1 cellular context compared by ENCODE assay signal in genomic region chr6:130933712-130934200, GRCh38.
TF ChIP-seq lines count a peak whose summit lies in the region.

No MANE protein-coding gene starts in this region.

TF ChIP-seq in HepG2, 621 proteins besides CTCF, POLR2A, EP300 and RAD21 (continued from another document and continues in another):
- TF ChIP-seq SMARCE1 (IDR thresholded peaks at IDR 0.05; ENCODE audit: borderline replicate concordance), result no peak
- peak; percentile 79; the same call in 1 of the 2 replicates for TF ChIP-seq JUNB (CRISPR knock-in tag; IDR thresholded peaks at IDR 0.05; ENCODE audit: borderline replicate concordance)
- no peak for TF ChIP-seq TEAD2 (CRISPR knock-in tag; IDR thresholded peaks at IDR 0.05)
- peak; percentile 98 for TF ChIP-seq ZNF264 (CRISPR knock-in tag; IDR thresholded peaks at IDR 0.05)
- no peak for TF ChIP-seq ATAD3A (CRISPR knock-in tag; IDR thresholded peaks at IDR 0.05)
- TF ChIP-seq ZGPAT (CRISPR knock-in tag; IDR thresholded peaks at IDR 0.05), result peak; percentile 98
- 0 out of 2 replicates have a peak, but pooled peaks have one; percentile 58 for TF ChIP-seq AFF4 (CRISPR knock-in tag; IDR thresholded peaks at IDR 0.05)
- TF ChIP-seq SRF (IDR thresholded peaks at IDR 0.05; ENCODE audit: low read depth, low read length), result peak; percentile 41; the same call in 1 of the 2 replicates
- TF ChIP-seq NR2F2 (IDR thresholded peaks at IDR 0.05; ENCODE audit: borderline replicate concordance, low read depth), result peak; percentile 73; the same call in 1 of the 2 replicates
- TF ChIP-seq CSRNP1 (CRISPR knock-in tag; IDR thresholded peaks at IDR 0.05), result peak; percentile 69; the same call in 1 of the 2 replicates
- no peak for TF ChIP-seq BATF2 (CRISPR knock-in tag; IDR thresholded peaks at IDR 0.05)
- no peak for TF ChIP-seq PAWR (CRISPR knock-in tag; IDR thresholded peaks at IDR 0.05; ENCODE audit: borderline replicate concordance)
- TF ChIP-seq CAMTA2 (CRISPR knock-in tag; IDR thresholded peaks at IDR 0.05; ENCODE audit: borderline replicate concordance), result no peak
- no peak; the same call in 1 of the 2 replicates for TF ChIP-seq ZSCAN25 (CRISPR knock-in tag; IDR thresholded peaks at IDR 0.05)
- TF ChIP-seq MEF2D (CRISPR knock-in tag; IDR thresholded peaks at IDR 0.05), result peak; percentile 76
- no peak for TF ChIP-seq NPAS2 (CRISPR knock-in tag; IDR thresholded peaks at IDR 0.05; ENCODE audit: borderline replicate concordance)
- peak; percentile 91; the same call in 1 of the 2 replicates for TF ChIP-seq SMYD3 (CRISPR knock-in tag; IDR thresholded peaks at IDR 0.05)
- TF ChIP-seq ZHX2 (IDR thresholded peaks at IDR 0.05; ENCODE audit: low read depth), result peak; percentile 77; the same call in 1 of the 2 replicates
- no peak for TF ChIP-seq ZHX2 (CRISPR knock-in tag; IDR thresholded peaks at IDR 0.05; ENCODE audit: borderline replicate concordance)
- 0 out of 2 replicates have a peak, but pooled peaks have one; percentile 30 for TF ChIP-seq HNRNPL (IDR thresholded peaks at IDR 0.05; ENCODE audit: low read depth, low read length)
- no peak for TF ChIP-seq SRSF9 (IDR thresholded peaks at IDR 0.05; ENCODE audit: borderline replicate concordance, insufficient read depth, low read depth, low read length, poor library complexity, severe bottlenecking)
- peak; percentile 97 for TF ChIP-seq ZNF646 (CRISPR knock-in tag; IDR thresholded peaks at IDR 0.05)
- TF ChIP-seq MAFF (IDR thresholded peaks at IDR 0.05; ENCODE audit: low read depth, low read length), result peak; percentile 87
- no peak for TF ChIP-seq TCF12 (IDR thresholded peaks at IDR 0.05)
- TF ChIP-seq TCF12 (CRISPR knock-in tag; IDR thresholded peaks at IDR 0.05), result no peak
- TF ChIP-seq PAXIP1 (CRISPR knock-in tag; conservative IDR thresholded peaks at IDR 0.05), result peak; percentile 95
- TF ChIP-seq KLF9 (CRISPR knock-in tag; IDR thresholded peaks at IDR 0.05; ENCODE audit: low read depth), result peak; percentile 59; the same call in 1 of the 2 replicates
- peak; percentile 41; the same call in 1 of the 2 replicates for TF ChIP-seq YEATS2 (CRISPR knock-in tag; IDR thresholded peaks at IDR 0.05; ENCODE audit: borderline replicate concordance)
- peak; percentile 87 for TF ChIP-seq MIXL1 (CRISPR knock-in tag; IDR thresholded peaks at IDR 0.05)
- TF ChIP-seq ATF7 (IDR thresholded peaks at IDR 0.05), result no peak
- TF ChIP-seq ATF7 (CRISPR knock-in tag; IDR thresholded peaks at IDR 0.05), result peak; percentile 45; the same call in 1 of the 2 replicates
- TF ChIP-seq HOXA7 (CRISPR knock-in tag; IDR thresholded peaks at IDR 0.05), result no peak
- no peak for TF ChIP-seq ZSCAN21 (CRISPR knock-in tag; IDR thresholded peaks at IDR 0.05; ENCODE audit: borderline replicate concordance)
